16 cellular contexts compared by ENCODE assay signal in genomic region chr4:24395937-24396336, GRCh38.
DNase-seq lines count a peak whose midpoint lies in the region; ATAC-seq and TF ChIP-seq lines count a peak whose summit lies in the region.
"Had no signal": no experiment of that assay in that cellular context is flagged by ENCODE, and none has a peak within 500 bp of the region (broad histone marks: within the 10 kb centered on the region; RNA-seq: fewer than 3 reads in every experiment).

No MANE protein-coding gene starts in this region.

- no peaks in the 10 kb centered on the region for H3K4me1 Mint-ChIP-seq in stimulated activated naive CD8-positive, alpha-beta T cell treated with anti-CD3 and anti-CD28 coated beads, Interleukin-15, amount 100 ng/mL, for 72 hours
- H3K4me1 Mint-ChIP-seq in CD4-positive, alpha-beta memory T cell: no peaks in the 10 kb centered on the region
- H3K4me1 Mint-ChIP-seq: CD14-positive monocyte had no signal

- CTCF ChIA-PET in CD4-positive, alpha-beta memory T cell (lab: Charles Lee; ENCODE audit: partially characterized antibody): interaction anchor here (1.5 kb wide), 1 partner anchor 23 kb away, joined by 4 read pairs; no protein-coding TSS in a partner anchor

- POLR2A ChIA-PET in CD4-positive, alpha-beta memory T cell (lab: Charles Lee; ENCODE audit: partially characterized antibody): no interaction called here

- ATAC-seq in stimulated activated naive CD8-positive, alpha-beta T cell treated with anti-CD3 and anti-CD28 coated beads, Interleukin-15, amount 100 ng/mL, for 72 hours: peak; percentile 28
- ATAC-seq in stimulated activated naive CD8-positive, alpha-beta T cell treated with anti-CD3 and anti-CD28 coated beads, Interleukin-15, Interleukin-2, amounts not matched to agents 100 U/mL and 50 U/mL, for 24 hours: no peak
- ATAC-seq in GM18907 (IDR thresholded peaks at IDR 0.05; ENCODE audit: unreplicated experiment): no peak

- no peak for DNase-seq in stimulated activated naive CD8-positive, alpha-beta T cell treated with anti-CD3 and anti-CD28 coated beads, Interleukin-15, amount 100 ng/mL, for 72 hours
- no peak for DNase-seq in stimulated activated naive CD8-positive, alpha-beta T cell treated with anti-CD3 and anti-CD28 coated beads, Interleukin-15, Interleukin-2, amounts not matched to agents 100 U/mL and 50 U/mL, for 24 hours
- no peak for DNase-seq in WERI-Rb-1
- DNase-seq in islet precursor cell: peak; percentile 54
- DNase-seq in kidney glomerular epithelial cell (lab: John Stamatoyannopoulos, UW): no peak
- no peak for DNase-seq in stimulated activated CD8-positive, alpha-beta memory T cell treated with anti-CD3 and anti-CD28 coated beads, Interleukin-4, amount 100 ng/mL, for 48 hours
- no peak for DNase-seq in CD4-positive, alpha-beta memory T cell
- DNase-seq: NCI-H146, NCI-H2081 treated with DMSO at 0.1 percent for 48 hours, NCI-H2227 treated with DMSO at 0.1 percent for 48 hours, NCI-H524 treated with DMSO at 0.1 percent for 48 hours, RPMI8226 had no signal

- intact Hi-C loops in CD4-positive, alpha-beta memory T cell (cut with micrococcal nuclease): no loop called here

- no peaks in the 10 kb centered on the region for H3K9me3 Mint-ChIP-seq in stimulated activated naive CD8-positive, alpha-beta T cell treated with anti-CD3 and anti-CD28 coated beads, Interleukin-15, amount 100 ng/mL, for 72 hours
- peaks cover 0 to 2% (median 0%) of the 10 kb centered on the region in 8 donors for H3K9me3 Mint-ChIP-seq in CD4-positive, alpha-beta memory T cell

- H3K27ac Mint-ChIP-seq in stimulated activated naive CD8-positive, alpha-beta T cell treated with anti-CD3 and anti-CD28 coated beads, Interleukin-15, amount 100 ng/mL, for 72 hours: no peak overlapping the region
- H3K27ac Mint-ChIP-seq in CD4-positive, alpha-beta memory T cell: no peak overlapping the region
- H3K27ac Mint-ChIP-seq: CD14-positive monocyte had no signal

- no peak overlapping the region for H3K27ac ChIP-seq in WERI-Rb-1
- no peak overlapping the region for H3K27ac ChIP-seq in CD4-positive, alpha-beta memory T cell (ENCODE audit: low read depth, low read length)
- H3K27ac ChIP-seq: SJSA1 had no signal

- H3K27me3 ChIP-seq in WERI-Rb-1 (ENCODE audit: insufficient read depth, low read depth, severe bottlenecking): no peaks in the 10 kb centered on the region
- H3K27me3 ChIP-seq in CD4-positive, alpha-beta memory T cell (ENCODE audit: insufficient read depth, low read length): no peaks in the 10 kb centered on the region
- H3K27me3 ChIP-seq: SJSA1 had no signal

- no peaks in the 10 kb centered on the region for H3K36me3 ChIP-seq in WERI-Rb-1
- H3K36me3 ChIP-seq in CD4-positive, alpha-beta memory T cell (ENCODE audit: insufficient read depth, low read length): no peaks in the 10 kb centered on the region
- H3K36me3 ChIP-seq: SJSA1 had no signal

- no peak overlapping the region for H3K4me3 Mint-ChIP-seq in stimulated activated naive CD8-positive, alpha-beta T cell treated with anti-CD3 and anti-CD28 coated beads, Interleukin-15, amount 100 ng/mL, for 72 hours
- H3K4me3 Mint-ChIP-seq in CD4-positive, alpha-beta memory T cell: no peak overlapping the region
- H3K4me3 Mint-ChIP-seq: CD14-positive monocyte had no signal

- H3K36me3 Mint-ChIP-seq in CD4-positive, alpha-beta memory T cell: no peaks in the 10 kb centered on the region
- H3K36me3 Mint-ChIP-seq: CD14-positive monocyte had no signal

- no peaks in the 10 kb centered on the region for H3K27me3 Mint-ChIP-seq in stimulated activated naive CD8-positive, alpha-beta T cell treated with anti-CD3 and anti-CD28 coated beads, Interleukin-15, amount 100 ng/mL, for 72 hours
- peaks cover 3 to 5% of the 10 kb centered on the region in 2 donors for H3K27me3 Mint-ChIP-seq in CD4-positive, alpha-beta memory T cell

- H3K4me1 ChIP-seq in CD4-positive, alpha-beta memory T cell (ENCODE audit: insufficient read depth, low read length): no peaks in the 10 kb centered on the region
- H3K4me1 ChIP-seq: SJSA1 had no signal

- no peak overlapping the region for H3K4me3 ChIP-seq in WERI-Rb-1 (ENCODE audit: low read depth, low read length)
- no peak overlapping the region for H3K4me3 ChIP-seq in CD4-positive, alpha-beta memory T cell (ENCODE audit: low read length in 2 of 2)
- H3K4me3 ChIP-seq: SJSA1 had no signal

- TF ChIP-seq CTCF in WERI-Rb-1 (IDR thresholded peaks at IDR 0.05; ENCODE audit: low read depth, low read length): peak; percentile 56

- no peaks in the 10 kb centered on the region for H3K9me3 ChIP-seq in WERI-Rb-1 (ENCODE audit: severe bottlenecking)
- no peaks in the 10 kb centered on the region for H3K9me3 ChIP-seq in CD4-positive, alpha-beta memory T cell (ENCODE audit: control insufficient read depth in 1 of 2, low read length in 2 of 2)
- H3K9me3 ChIP-seq: Caco-2, SJSA1 had no signal
